ENCODE assay signal across 1 cellular context in genomic region chr4:56843421-56843899, GRCh38.
TF ChIP-seq lines count a peak whose summit lies in the region.

No MANE protein-coding gene starts in this region.

TF ChIP-seq in H1, 55 proteins besides CTCF, POLR2A, EP300 and RAD21 (continued from another document):
- TF ChIP-seq CBX8 (IDR thresholded peaks at IDR 0.05; ENCODE audit: borderline replicate concordance, low read depth, low read length) (no peak), FOSL1 (IDR thresholded peaks at IDR 0.05; ENCODE audit: insufficient read depth, low read depth, low read length) (no peak), SP1 (IDR thresholded peaks at IDR 0.05; ENCODE audit: low read depth, low read length) (no peak), SP4 (IDR thresholded peaks at IDR 0.05; ENCODE audit: low read length) (no peak), HDAC2 (IDR thresholded peaks at IDR 0.05; ENCODE audit: borderline replicate concordance in 1 of 2, low read depth in 2 of 2, low read length in 2 of 2) (no peak), GTF2F1 (IDR thresholded peaks at IDR 0.05; ENCODE audit: borderline replicate concordance, low read depth, low read length) (no peak), RXRA (IDR thresholded peaks at IDR 0.05; ENCODE audit: insufficient read depth, low read depth, low read length) (no peak), TAF1 (IDR thresholded peaks at IDR 0.05; ENCODE audit: low read depth, low read length) (no peak), SAP30 (IDR thresholded peaks at IDR 0.05; ENCODE audit: insufficient read depth, insufficient replicate concordance, low read length) (no peak), CHD7 (IDR thresholded peaks at IDR 0.05; ENCODE audit: insufficient replicate concordance, low read length) (no peak), CBX5 (IDR thresholded peaks at IDR 0.05; ENCODE audit: low read depth, low read length) (no peak), ZNF274 (IDR thresholded peaks at IDR 0.05; ENCODE audit: borderline replicate concordance, extremely low read depth, low read length) (no peak), BCL11A (IDR thresholded peaks at IDR 0.05; ENCODE audit: low read depth in 2 of 2, low read length in 2 of 2) (no peak), NRF1 (IDR thresholded peaks at IDR 0.05; ENCODE audit: low read depth, low read length) (no peak), JUND (IDR thresholded peaks at IDR 0.05; ENCODE audit: low read length) (no peak), SUZ12 (IDR thresholded peaks at IDR 0.05; ENCODE audit: low read length) (no peak)
- TF ChIP-seq, protein P1, sequence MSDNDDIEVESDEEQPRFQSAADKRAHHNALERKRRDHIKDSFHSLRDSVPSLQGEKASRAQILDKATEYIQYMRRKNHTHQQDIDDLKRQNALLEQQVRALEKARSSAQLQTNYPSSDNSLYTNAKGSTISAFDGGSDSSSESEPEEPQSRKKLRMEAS (IDR thresholded peaks at IDR 0.05), result no peak
TF ChIP-seq in H1: peak in this region for 0.
